In genomic region chr2:187934692-187935091, GRCh38 we compare ENCODE assay signal across 22 cellular contexts.
"Had no signal": no experiment of that assay in that cellular context is flagged by ENCODE, and none has a peak within 500 bp of the region (broad histone marks: within the 10 kb centered on the region; RNA-seq: fewer than 3 reads in every experiment).

No MANE protein-coding gene starts in this region.

- H3K27ac ChIP-seq: body of pancreas, cardiac muscle cell, gastrocnemius medialis, ovary, spleen, vagina had no signal

- H3K4me1 ChIP-seq: body of pancreas, gastrocnemius medialis, spleen, vagina had no signal

- DNase-seq: activated CD4-positive, alpha-beta T cell treated with anti-CD3 and anti-CD28 coated beads for 4 hours; activated CD4-positive, alpha-beta T cell treated with anti-CD3 and anti-CD28 coated beads, Interleukin-2, amount 50 U/mL, for 48 hours; activated CD8-positive, alpha-beta memory T cell treated with anti-CD3 and anti-CD28 coated beads for 24 hours; activated effector memory CD4-positive, alpha-beta T cell treated with Interleukin-2 at 50 U/mL for 16 hours; activated naive CD4-positive, alpha-beta T cell treated with Interleukin-2 at 50 U/mL for 16 hours; anterior cingulate cortex; body of pancreas; cortex of kidney; effector memory CD8-positive, alpha-beta T cell; erythroblast; gastrocnemius medialis; glutamatergic neuron; mammary epithelial cell; naive B cell; nephron progenitor cell; ovary; retina; spleen; stimulated activated naive CD4-positive, alpha-beta T cell treated with Interleukin-2 at 50 U/mL for 16 hours had no signal

- H3K9me3 ChIP-seq: body of pancreas, gastrocnemius medialis, ovary, vagina had no signal

- H3K4me3 ChIP-seq: body of pancreas, cardiac muscle cell, gastrocnemius medialis, ovary, spleen, vagina had no signal

- H3K27me3 ChIP-seq: body of pancreas, cardiac muscle cell, gastrocnemius medialis, ovary, spleen, vagina had no signal

- ATAC-seq: body of pancreas; effector memory CD8-positive, alpha-beta T cell; gastrocnemius medialis had no signal

- H3K36me3 ChIP-seq: cardiac muscle cell, gastrocnemius medialis, ovary, spleen, vagina had no signal

- FAIRE-seq: islet of Langerhans had no signal
